ENCODE assay signal across 8 cellular contexts in genomic region chr4:177596035-177596434, GRCh38.
DNase-seq lines count a peak whose midpoint lies in the region; ATAC-seq and TF ChIP-seq lines count a peak whose summit lies in the region.

No MANE protein-coding gene starts in this region.

- peak; percentile 100 for ATAC-seq in activated CD4-positive, alpha-beta T cell treated with anti-CD3 and anti-CD28 coated beads for 36 hours

- no peak overlapping the region for H3K27ac Mint-ChIP-seq in activated CD4-positive, alpha-beta T cell treated with anti-CD3 and anti-CD28 coated beads for 36 hours

- H3K27me3 Mint-ChIP-seq in activated CD4-positive, alpha-beta T cell treated with anti-CD3 and anti-CD28 coated beads for 36 hours: no peaks in the 10 kb centered on the region

- intact Hi-C loops in activated CD4-positive, alpha-beta T cell treated with anti-CD3 and anti-CD28 coated beads for 36 hours (cut with DNase I, micrococcal nuclease): no loop called here

- H3K36me3 Mint-ChIP-seq in activated CD4-positive, alpha-beta T cell treated with anti-CD3 and anti-CD28 coated beads for 36 hours (ENCODE audit: low read depth): no peaks in the 10 kb centered on the region

- no peak for TF ChIP-seq CTCF in GM10266 (IDR thresholded peaks at IDR 0.05; ENCODE audit: control insufficient read depth, insufficient read depth, low read depth, missing control alignments)

- DNase-seq in activated CD4-positive, alpha-beta T cell treated with anti-CD3 and anti-CD28 coated beads for 36 hours: peak; percentile 71
- no peak for DNase-seq in activated CD4-positive, alpha-beta T cell treated with anti-CD3 and anti-CD28 coated beads for 1 hour
- peak; percentile 62 for DNase-seq in activated CD4-positive, alpha-beta T cell treated with anti-CD3 and anti-CD28 coated beads for 48 hours
- DNase-seq in glomerular visceral epithelial cell (ENCODE audit: extremely low spot score) (peak; percentile 81), GM10266 (ENCODE audit: extremely low spot score) (no peak), NCI-H1436 treated with DMSO at 0.1 percent for 48 hours (lab: John Stamatoyannopoulos, UW) (no peak), NCI-H510A treated with DMSO at 0.1 percent for 48 hours (lab: John Stamatoyannopoulos, UW) (no peak)
- peak; percentile 29 to 38 for DNase-seq in stimulated activated CD8-positive, alpha-beta memory T cell treated with anti-CD3 and anti-CD28 coated beads, Interleukin-15, amount 100 ng/mL, for 48 hours (ENCODE audit: low read depth in 2 of 2)

- H3K9me3 Mint-ChIP-seq in activated CD4-positive, alpha-beta T cell treated with anti-CD3 and anti-CD28 coated beads for 36 hours (ENCODE audit: low read depth): no peaks in the 10 kb centered on the region

- peaks cover 3% of the 10 kb centered on the region for H3K4me1 Mint-ChIP-seq in activated CD4-positive, alpha-beta T cell treated with anti-CD3 and anti-CD28 coated beads for 36 hours

- POLR2A ChIA-PET in activated CD4-positive, alpha-beta T cell treated with anti-CD3 and anti-CD28 coated beads for 36 hours (lab: Charles Lee): no interaction called here

- CTCF ChIA-PET in activated CD4-positive, alpha-beta T cell treated with anti-CD3 and anti-CD28 coated beads for 36 hours (lab: Charles Lee): interaction anchor here (0.5 kb wide), 1 partner anchor 98 kb away, joined by 3 read pairs; no protein-coding TSS in a partner anchor

- no peak overlapping the region for H3K4me3 Mint-ChIP-seq in activated CD4-positive, alpha-beta T cell treated with anti-CD3 and anti-CD28 coated beads for 36 hours

Comparison
In these comparisons a context has a peak if more than half of its experiments do, and no peak if none do; other contexts are left out.
1. DNase-seq: peak in activated CD4-positive, alpha-beta T cell treated with anti-CD3 and anti-CD28 coated beads for 36 hours (single experiment), activated CD4-positive, alpha-beta T cell treated with anti-CD3 and anti-CD28 coated beads for 48 hours (single experiment), glomerular visceral epithelial cell (single experiment) and stimulated activated CD8-positive, alpha-beta memory T cell treated with anti-CD3 and anti-CD28 coated beads, Interleukin-15, amount 100 ng/mL, for 48 hours (2 of 2); none in activated CD4-positive, alpha-beta T cell treated with anti-CD3 and anti-CD28 coated beads for 1 hour (single experiment), GM10266 (single experiment), NCI-H1436 treated with DMSO at 0.1 percent for 48 hours (single experiment) and NCI-H510A treated with DMSO at 0.1 percent for 48 hours (single experiment).